20 cellular contexts compared by ENCODE assay signal in the genomic region with DNA sequence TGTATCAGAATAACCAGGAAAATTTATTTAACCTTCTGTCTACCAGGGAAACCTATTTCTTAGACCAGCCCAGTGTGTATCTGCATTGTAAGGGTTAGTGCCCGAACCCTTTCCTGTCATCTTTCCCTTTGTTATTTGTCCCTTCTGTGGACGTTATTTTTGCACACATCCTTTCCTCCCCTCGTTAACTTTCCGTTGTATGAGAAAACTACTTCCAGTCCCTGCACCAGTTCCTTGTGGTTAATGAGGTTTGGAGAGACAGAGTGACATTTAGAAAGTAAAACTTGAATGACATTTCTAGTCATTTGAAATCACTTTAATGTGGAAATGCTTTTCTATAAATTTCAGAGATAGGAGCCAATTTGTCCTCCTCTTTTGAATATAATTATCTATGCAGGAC. TPM values are rescaled to one million over a fixed set of nuclear protein-coding genes. Genes with fewer than 3 reads are reported as not detected.
DNase-seq lines count a peak whose midpoint lies in the region; ATAC-seq, FAIRE-seq and TF ChIP-seq lines count a peak whose summit lies in the region.
"Had no signal": no experiment of that assay in that cellular context is flagged by ENCODE, and none has a peak within 500 bp of the region (broad histone marks: within the 10 kb centered on the region; RNA-seq: fewer than 3 reads in every experiment).

No MANE protein-coding gene starts in this region.

- H3K4me2 ChIP-seq in Loucy (ENCODE audit: low read depth, low read length, poor library complexity, severe bottlenecking) = peak overlapping the region; percentile 83

- no peaks in the 10 kb centered on the region for H3K36me3 ChIP-seq in Loucy (ENCODE audit: insufficient read depth, low read length)
- H3K36me3 ChIP-seq: cardiac muscle cell, ovary, upper lobe of left lung had no signal

- no peaks in the 10 kb centered on the region for H3K79me2 ChIP-seq in Loucy (ENCODE audit: insufficient read depth, low read length)

- CTCF ChIA-PET in activated CD8-positive, alpha-beta T cell treated with anti-CD3 and anti-CD28 coated beads, Interleukin-2, amount 10 ng/mL, durations not matched to agents 7 days and 5 days (lab: Charles Lee) = interaction anchor here (0.7 to 5.5 kb wide), 4 partner anchors 15 to 51 kb away, joined by 3 to 50 read pairs (median 4); no protein-coding TSS in a partner anchor

- H3K9me3 ChIP-seq in Loucy (ENCODE audit: insufficient read depth, low read depth, low read length) = peaks cover 8% of the 10 kb centered on the region; the same call in 1 of the 2 replicates
- H3K9me3 ChIP-seq: mucosa of descending colon had no signal

- peaks cover 34% of the 10 kb centered on the region for H3K4me1 Mint-ChIP-seq in activated T-cell treated with anti-CD3 and anti-CD28 coated beads, Interleukin-2, amount 50 U/mL, for 72 hours (ENCODE audit: low read depth)
- peaks cover 38% of the 10 kb centered on the region for H3K4me1 Mint-ChIP-seq in activated CD8-positive, alpha-beta T cell treated with anti-CD3 and anti-CD28 coated beads, Interleukin-2, amount 10 ng/mL, durations not matched to agents 7 days and 5 days (ENCODE audit: low read depth)

- H3K4me3 ChIP-seq in Loucy (ENCODE audit: low read length, poor library complexity, severe bottlenecking) = peak overlapping the region; percentile 67
- H3K4me3 ChIP-seq: cardiac muscle cell, mucosa of descending colon, ovary, upper lobe of left lung had no signal

- no peaks in the 10 kb centered on the region for H3K36me3 Mint-ChIP-seq in activated T-cell treated with anti-CD3 and anti-CD28 coated beads, Interleukin-2, amount 50 U/mL, for 72 hours (ENCODE audit: insufficient read depth in 2 of 2)
- peaks cover 3% of the 10 kb centered on the region for H3K36me3 Mint-ChIP-seq in activated CD8-positive, alpha-beta T cell treated with anti-CD3 and anti-CD28 coated beads, Interleukin-2, amount 10 ng/mL, durations not matched to agents 7 days and 5 days (ENCODE audit: low read depth)

- H3K27me3 ChIP-seq in Loucy (ENCODE audit: insufficient read depth, low read length, poor library complexity, severe bottlenecking) = no peaks in the 10 kb centered on the region
- H3K27me3 ChIP-seq: cardiac muscle cell, ovary, upper lobe of left lung had no signal

- FAIRE-seq in frontal cortex (lab: Jason Lieb, UNC) = no peak

- POLR2A ChIA-PET in activated CD8-positive, alpha-beta T cell treated with anti-CD3 and anti-CD28 coated beads, Interleukin-2, amount 10 ng/mL, durations not matched to agents 7 days and 5 days (lab: Charles Lee) = interaction anchor here (1.8 kb wide), 1 partner anchor 51 kb away, joined by 7 read pairs; the partner anchor contains the start of gene HACD4

- H3K4me1 ChIP-seq in Loucy (ENCODE audit: insufficient read depth, low read length, poor library complexity, severe bottlenecking) = peaks cover 48% of the 10 kb centered on the region

- H3K27ac Mint-ChIP-seq in activated T-cell treated with anti-CD3 and anti-CD28 coated beads, Interleukin-2, amount 50 U/mL, for 72 hours = no peak overlapping the region
- peak overlapping the region; percentile 71 for H3K27ac Mint-ChIP-seq in activated CD8-positive, alpha-beta T cell treated with anti-CD3 and anti-CD28 coated beads, Interleukin-2, amount 10 ng/mL, durations not matched to agents 7 days and 5 days

- no peak for TF ChIP-seq CTCF in Loucy (conservative IDR thresholded peaks at IDR 0.05; ENCODE audit: low read length)

- H3K4me3 Mint-ChIP-seq in activated T-cell treated with anti-CD3 and anti-CD28 coated beads, Interleukin-2, amount 50 U/mL, for 72 hours = peak overlapping the region; percentile 35 to 44
- H3K4me3 Mint-ChIP-seq in activated CD8-positive, alpha-beta T cell treated with anti-CD3 and anti-CD28 coated beads, Interleukin-2, amount 10 ng/mL, durations not matched to agents 7 days and 5 days = peak overlapping the region; percentile 57

- peaks cover 15% of the 10 kb centered on the region for H3F3A ChIP-seq in Loucy (ENCODE audit: low read depth)

- H3K27me3 Mint-ChIP-seq in activated T-cell treated with anti-CD3 and anti-CD28 coated beads, Interleukin-2, amount 50 U/mL, for 72 hours (ENCODE audit: low read depth) = no peaks in the 10 kb centered on the region
- H3K27me3 Mint-ChIP-seq in activated CD8-positive, alpha-beta T cell treated with anti-CD3 and anti-CD28 coated beads, Interleukin-2, amount 10 ng/mL, durations not matched to agents 7 days and 5 days (ENCODE audit: low read depth) = no peaks in the 10 kb centered on the region

- H4K20me1 ChIP-seq in Loucy (ENCODE audit: insufficient read depth, low read length, poor library complexity, severe bottlenecking) = no peaks in the 10 kb centered on the region

- H2AFZ ChIP-seq in Loucy (ENCODE audit: low read length) = peak overlapping the region; percentile 41; the same call in 1 of the 2 replicates

- peaks cover 0 to 3% of the 10 kb centered on the region in 2 donors for H3K9me3 Mint-ChIP-seq in activated T-cell treated with anti-CD3 and anti-CD28 coated beads, Interleukin-2, amount 50 U/mL, for 72 hours
- H3K9me3 Mint-ChIP-seq in activated CD8-positive, alpha-beta T cell treated with anti-CD3 and anti-CD28 coated beads, Interleukin-2, amount 10 ng/mL, durations not matched to agents 7 days and 5 days (ENCODE audit: insufficient read depth) = peaks cover 7% of the 10 kb centered on the region

- H3K9ac ChIP-seq in Loucy (ENCODE audit: low read depth, low read length, poor library complexity, severe bottlenecking) = peak overlapping the region; percentile 66

- no peak for ATAC-seq in activated T-cell treated with anti-CD3 and anti-CD28 coated beads, Interleukin-2, amount 50 U/mL, for 72 hours (replicated peaks in 1 of 2)
- ATAC-seq in activated CD8-positive, alpha-beta T cell treated with anti-CD3 and anti-CD28 coated beads, Interleukin-2, amount 10 ng/mL, durations not matched to agents 7 days and 5 days = peak; percentile 57
- ATAC-seq in stimulated activated naive CD8-positive, alpha-beta T cell treated with anti-CD3 and anti-CD28 coated beads, Interleukin-15, Interleukin-2, amounts not matched to agents 100 U/mL and 50 U/mL, for 24 hours = peak; percentile 72
- ATAC-seq: HCT116, left lobe of liver, mucosa of descending colon had no signal

- no peak for DNase-seq in activated T-cell treated with anti-CD3 and anti-CD28 coated beads, Interleukin-2, amount 50 U/mL, for 72 hours
- no peak for DNase-seq in activated T-cell treated with anti-CD3 and anti-CD28 coated beads, Interleukin-2, amount 50 U/mL, for 48 hours
- DNase-seq in activated CD8-positive, alpha-beta T cell treated with anti-CD3 and anti-CD28 coated beads, Interleukin-2, amount 10 ng/mL, durations not matched to agents 7 days and 5 days = peak; percentile 37
- DNase-seq in stimulated activated naive CD8-positive, alpha-beta T cell treated with anti-CD3 and anti-CD28 coated beads, Interleukin-15, Interleukin-2, amounts not matched to agents 100 U/mL and 50 U/mL, for 24 hours = no peak
- DNase-seq in frontal cortex (ENCODE audit: low spot score in 2 of 2) (no peak), hippocampal formation (lab: John Stamatoyannopoulos, UW) (no peak), glomerular visceral epithelial cell (ENCODE audit: extremely low spot score) (no peak)
- DNase-seq: Calu3; effector CD4-positive, alpha-beta T cell; mucosa of descending colon; NCI-H1417; NCI-H226; ovary; Right ventricle myocardium superior; stimulated activated CD4-positive, alpha-beta T cell treated with anti-CD3 and anti-CD28 coated beads, Interleukin-4, amount 100 ng/mL, for 4 hours; upper lobe of left lung had no signal

- no peaks in the 10 kb centered on the region for H3K9me2 ChIP-seq in Loucy (replicated peaks; ENCODE audit: low read depth, low read length)

RNA-seq across cellular contexts. Expression of gene IFNB1, which starts 4.3 kb away (rescaled TPM):
- total RNA-seq in activated T-cell treated with anti-CD3 and anti-CD28 coated beads, Interleukin-2, amount 50 U/mL, for 72 hours = 1 to 10 TPM in 1 of 2 donors, under 1 TPM in 1; 0.58 to 1.6 TPM
- total RNA-seq in activated CD8-positive, alpha-beta T cell treated with anti-CD3 and anti-CD28 coated beads, Interleukin-2, amount 10 ng/mL, durations not matched to agents 7 days and 5 days = not detected
- not detected for total RNA-seq in frontal cortex
- total RNA-seq: cardiac muscle cell, left lobe of liver, mucosa of descending colon, ovary, Right ventricle myocardium superior, upper lobe of left lung had no signal

RNA-seq across cellular contexts. Expression of gene HACD4, which starts 50.6 kb away (rescaled TPM):
- 1 to 10 TPM; 1.8 to 3.3 TPM for total RNA-seq in activated T-cell treated with anti-CD3 and anti-CD28 coated beads, Interleukin-2, amount 50 U/mL, for 72 hours
- total RNA-seq in activated CD8-positive, alpha-beta T cell treated with anti-CD3 and anti-CD28 coated beads, Interleukin-2, amount 10 ng/mL, durations not matched to agents 7 days and 5 days = 10 to 100 TPM; 13.3 to 13.9 TPM
- total RNA-seq in frontal cortex = 0.41 TPM

RNA-seq across cellular contexts. Expression of gene IFNW1, which starts 59.6 kb away (rescaled TPM):
- not detected for total RNA-seq in activated T-cell treated with anti-CD3 and anti-CD28 coated beads, Interleukin-2, amount 50 U/mL, for 72 hours
- not detected for total RNA-seq in activated CD8-positive, alpha-beta T cell treated with anti-CD3 and anti-CD28 coated beads, Interleukin-2, amount 10 ng/mL, durations not matched to agents 7 days and 5 days
- not detected for total RNA-seq in frontal cortex
- total RNA-seq: Calu3, cardiac muscle cell, left lobe of liver, mucosa of descending colon, ovary, Right ventricle myocardium superior, upper lobe of left lung had no signal

Comparison
In these comparisons a context has a peak if more than half of its experiments do, and no peak if none do; other contexts are left out.
1. ATAC-seq: peak in activated CD8-positive, alpha-beta T cell treated with anti-CD3 and anti-CD28 coated beads, Interleukin-2, amount 10 ng/mL, durations not matched to agents 7 days and 5 days (single experiment) and stimulated activated naive CD8-positive, alpha-beta T cell treated with anti-CD3 and anti-CD28 coated beads, Interleukin-15, Interleukin-2, amounts not matched to agents 100 U/mL and 50 U/mL, for 24 hours (single experiment); none in activated T-cell treated with anti-CD3 and anti-CD28 coated beads, Interleukin-2, amount 50 U/mL, for 72 hours (0 of 2).